In the genomic region with DNA sequence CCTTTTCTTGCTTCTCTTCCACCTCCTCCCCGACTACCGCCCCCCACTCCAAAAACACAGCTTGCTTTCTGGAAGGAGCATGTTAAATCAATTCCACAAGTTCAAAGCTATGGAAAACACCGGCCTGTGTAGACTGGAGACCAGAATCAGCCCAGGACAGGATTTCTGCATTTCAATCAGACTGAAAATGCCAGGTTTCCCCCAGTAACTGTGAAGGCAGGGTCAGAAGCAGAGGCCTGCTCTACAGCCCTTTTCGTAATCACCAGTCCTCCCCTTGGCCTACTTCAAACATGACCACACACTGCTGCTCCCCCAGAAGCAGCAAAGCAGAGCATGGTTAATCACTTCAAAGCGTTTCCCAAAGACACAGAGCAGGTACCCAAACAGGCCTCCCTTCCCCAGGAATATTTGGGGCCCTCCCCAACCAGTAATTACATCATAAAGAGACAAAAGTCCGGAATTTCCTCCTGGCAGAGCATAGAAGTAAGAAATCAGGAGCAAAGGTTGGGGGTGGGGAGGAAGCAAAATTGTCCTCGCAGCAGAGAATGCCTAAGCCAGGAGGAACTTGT, we compare ENCODE assay signal across 1 cellular context.
TF ChIP-seq lines count a peak whose summit lies in the region.

No MANE protein-coding gene starts in this region.

TF ChIP-seq in HepG2, 621 proteins besides CTCF, POLR2A, EP300 and RAD21 (continued from another document and continues in another):
- TF ChIP-seq ZNF777 (CRISPR knock-in tag; IDR thresholded peaks at IDR 0.05) (no peak), MZF1 (CRISPR knock-in tag; IDR thresholded peaks at IDR 0.05; ENCODE audit: borderline replicate concordance) (no peak), ZC3H4 (CRISPR knock-in tag; IDR thresholded peaks at IDR 0.05; ENCODE audit: borderline replicate concordance) (no peak), MEIS1 (CRISPR knock-in tag; IDR thresholded peaks at IDR 0.05; ENCODE audit: borderline replicate concordance) (peak; percentile 73), SOX13 (IDR thresholded peaks at IDR 0.05) (peak; percentile 72), SOX13 (CRISPR knock-in tag; conservative IDR thresholded peaks at IDR 0.05 in 1 of 2, IDR thresholded peaks at IDR 0.05 in 1 of 2) (peak in 1 of 2 experiments; percentile 89; a peak in 2 of 4 replicates), ZFP36L2 (CRISPR knock-in tag; IDR thresholded peaks at IDR 0.05) (no peak), ZNF337 (CRISPR knock-in tag; IDR thresholded peaks at IDR 0.05; ENCODE audit: borderline replicate concordance, low read depth) (peak; percentile 62; the same call in 1 of the 2 replicates), MEF2D (CRISPR knock-in tag; IDR thresholded peaks at IDR 0.05) (peak; percentile 47; the same call in 1 of the 2 replicates), SAFB2 (CRISPR knock-in tag; IDR thresholded peaks at IDR 0.05; ENCODE audit: borderline replicate concordance, low read depth) (0 out of 2 replicates have a peak, but pooled peaks have one; percentile 31), KLF6 (CRISPR knock-in tag; IDR thresholded peaks at IDR 0.05) (no peak), RBM22 (optimal IDR thresholded peaks at IDR 0.05; ENCODE audit: low read length) (no peak), SNAI1 (CRISPR knock-in tag; IDR thresholded peaks at IDR 0.05; ENCODE audit: borderline replicate concordance) (peak; percentile 69; the same call in 1 of the 2 replicates), SRF (IDR thresholded peaks at IDR 0.05; ENCODE audit: low read depth, low read length) (0 out of 2 replicates have a peak, but pooled peaks have one; percentile 12), ATAD3A (CRISPR knock-in tag; IDR thresholded peaks at IDR 0.05) (no peak), JUN (CRISPR knock-in tag; IDR thresholded peaks at IDR 0.05) (peak; percentile 85; the same call in 1 of the 2 replicates), ELF4 (CRISPR knock-in tag; IDR thresholded peaks at IDR 0.05; ENCODE audit: borderline replicate concordance) (peak; percentile 65; the same call in 1 of the 2 replicates), ZBTB3 (CRISPR knock-in tag; IDR thresholded peaks at IDR 0.05; ENCODE audit: borderline replicate concordance, low read depth) (peak; percentile 90), KDM3A (CRISPR knock-in tag; IDR thresholded peaks at IDR 0.05; ENCODE audit: low read depth) (peak; percentile 93; the same call in 1 of the 2 replicates), POLR2AphosphoS5 (IDR thresholded peaks at IDR 0.05; ENCODE audit: low read depth, low read length) (no peak), ZBTB7A (CRISPR knock-in tag; IDR thresholded peaks at IDR 0.05) (0 out of 2 replicates have a peak, but pooled peaks have one; percentile 22), FOXJ3 (CRISPR knock-in tag; IDR thresholded peaks at IDR 0.05; ENCODE audit: borderline replicate concordance) (peak; percentile 58; the same call in 1 of the 2 replicates), ZBTB20 (CRISPR knock-in tag; IDR thresholded peaks at IDR 0.05; ENCODE audit: borderline replicate concordance, low read depth) (no peak), ZNF720 (CRISPR knock-in tag; IDR thresholded peaks at IDR 0.05) (no peak), HNRNPLL (IDR thresholded peaks at IDR 0.05; ENCODE audit: low read depth, low read length, poor library complexity, severe bottlenecking) (no peak), SP5 (CRISPR knock-in tag; IDR thresholded peaks at IDR 0.05; ENCODE audit: borderline replicate concordance, low read depth) (peak; percentile 60; the same call in 1 of the 2 replicates), ZNF230 (CRISPR knock-in tag; IDR thresholded peaks at IDR 0.05) (0 out of 2 replicates have a peak, but pooled peaks have one; percentile 43), ZNF205 (CRISPR knock-in tag; IDR thresholded peaks at IDR 0.05) (no peak), ZFP90 (CRISPR knock-in tag; IDR thresholded peaks at IDR 0.05; ENCODE audit: borderline replicate concordance) (no peak), HHEX (CRISPR knock-in tag; IDR thresholded peaks at IDR 0.05) (no peak), ZNF772 (CRISPR knock-in tag; IDR thresholded peaks at IDR 0.05) (peak; percentile 53; the same call in 1 of the 2 replicates), CCDC6 (CRISPR knock-in tag; IDR thresholded peaks at IDR 0.05) (peak; percentile 95), ZNF605 (CRISPR knock-in tag; IDR thresholded peaks at IDR 0.05) (peak; percentile 78; the same call in 1 of the 2 replicates), MED8 (CRISPR knock-in tag; IDR thresholded peaks at IDR 0.05; ENCODE audit: insufficient replicate concordance) (peak; percentile 72), FOSL2 (CRISPR knock-in tag; IDR thresholded peaks at IDR 0.05) (peak; percentile 83), HNRNPL (IDR thresholded peaks at IDR 0.05; ENCODE audit: low read depth, low read length) (no peak), ZNF253 (CRISPR knock-in tag; IDR thresholded peaks at IDR 0.05; ENCODE audit: borderline replicate concordance) (no peak), GZF1 (CRISPR knock-in tag; IDR thresholded peaks at IDR 0.05) (no peak)
- TF ChIP-seq, protein P1, sequence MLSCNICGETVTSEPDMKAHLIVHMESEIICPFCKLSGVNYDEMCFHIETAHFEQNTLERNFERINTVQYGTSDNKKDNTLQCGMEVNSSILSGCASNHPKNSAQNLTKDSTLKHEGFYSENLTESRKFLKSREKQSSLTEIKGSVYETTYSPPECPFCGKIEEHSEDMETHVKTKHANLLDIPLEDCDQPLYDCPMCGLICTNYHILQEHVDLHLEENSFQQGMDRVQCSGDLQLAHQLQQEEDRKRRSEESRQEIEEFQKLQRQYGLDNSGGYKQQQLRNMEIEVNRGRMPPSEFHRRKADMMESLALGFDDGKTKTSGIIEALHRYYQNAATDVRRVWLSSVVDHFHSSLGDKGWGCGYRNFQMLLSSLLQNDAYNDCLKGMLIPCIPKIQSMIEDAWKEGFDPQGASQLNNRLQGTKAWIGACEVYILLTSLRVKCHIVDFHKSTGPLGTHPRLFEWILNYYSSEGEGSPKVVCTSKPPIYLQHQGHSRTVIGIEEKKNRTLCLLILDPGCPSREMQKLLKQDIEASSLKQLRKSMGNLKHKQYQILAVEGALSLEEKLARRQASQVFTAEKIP (CRISPR knock-in tag; IDR thresholded peaks at IDR 0.05; ENCODE audit: borderline replicate concordance), result no peak
- TF ChIP-seq, protein P2, sequence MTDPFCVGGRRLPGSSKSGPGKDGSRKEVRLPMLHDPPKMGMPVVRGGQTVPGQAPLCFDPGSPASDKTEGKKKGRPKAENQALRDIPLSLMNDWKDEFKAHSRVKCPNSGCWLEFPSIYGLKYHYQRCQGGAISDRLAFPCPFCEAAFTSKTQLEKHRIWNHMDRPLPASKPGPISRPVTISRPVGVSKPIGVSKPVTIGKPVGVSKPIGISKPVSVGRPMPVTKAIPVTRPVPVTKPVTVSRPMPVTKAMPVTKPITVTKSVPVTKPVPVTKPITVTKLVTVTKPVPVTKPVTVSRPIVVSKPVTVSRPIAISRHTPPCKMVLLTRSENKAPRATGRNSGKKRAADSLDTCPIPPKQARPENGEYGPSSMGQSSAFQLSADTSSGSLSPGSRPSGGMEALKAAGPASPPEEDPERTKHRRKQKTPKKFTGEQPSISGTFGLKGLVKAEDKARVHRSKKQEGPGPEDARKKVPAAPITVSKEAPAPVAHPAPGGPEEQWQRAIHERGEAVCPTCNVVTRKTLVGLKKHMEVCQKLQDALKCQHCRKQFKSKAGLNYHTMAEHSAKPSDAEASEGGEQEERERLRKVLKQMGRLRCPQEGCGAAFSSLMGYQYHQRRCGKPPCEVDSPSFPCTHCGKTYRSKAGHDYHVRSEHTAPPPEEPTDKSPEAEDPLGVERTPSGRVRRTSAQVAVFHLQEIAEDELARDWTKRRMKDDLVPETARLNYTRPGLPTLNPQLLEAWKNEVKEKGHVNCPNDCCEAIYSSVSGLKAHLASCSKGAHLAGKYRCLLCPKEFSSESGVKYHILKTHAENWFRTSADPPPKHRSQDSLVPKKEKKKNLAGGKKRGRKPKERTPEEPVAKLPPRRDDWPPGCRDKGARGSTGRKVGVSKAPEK (CRISPR knock-in tag; IDR thresholded peaks at IDR 0.05; ENCODE audit: borderline replicate concordance), result peak; percentile 70; the same call in 1 of the 2 replicates
- TF ChIP-seq, protein P3, sequence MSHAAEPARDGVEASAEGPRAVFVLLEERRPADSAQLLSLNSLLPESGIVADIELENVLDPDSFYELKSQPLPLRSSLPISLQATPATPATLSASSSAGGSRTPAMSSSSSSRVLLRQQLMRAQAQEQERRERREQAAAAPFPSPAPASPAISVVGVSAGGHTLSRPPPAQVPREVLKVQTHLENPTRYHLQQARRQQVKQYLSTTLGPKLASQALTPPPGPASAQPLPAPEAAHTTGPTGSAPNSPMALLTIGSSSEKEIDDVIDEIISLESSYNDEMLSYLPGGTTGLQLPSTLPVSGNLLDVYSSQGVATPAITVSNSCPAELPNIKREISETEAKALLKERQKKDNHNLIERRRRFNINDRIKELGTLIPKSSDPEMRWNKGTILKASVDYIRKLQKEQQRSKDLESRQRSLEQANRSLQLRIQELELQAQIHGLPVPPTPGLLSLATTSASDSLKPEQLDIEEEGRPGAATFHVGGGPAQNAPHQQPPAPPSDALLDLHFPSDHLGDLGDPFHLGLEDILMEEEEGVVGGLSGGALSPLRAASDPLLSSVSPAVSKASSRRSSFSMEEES (CRISPR knock-in tag; IDR thresholded peaks at IDR 0.05), result peak; percentile 73; the same call in 1 of the 2 replicates
- TF ChIP-seq, protein P4, sequence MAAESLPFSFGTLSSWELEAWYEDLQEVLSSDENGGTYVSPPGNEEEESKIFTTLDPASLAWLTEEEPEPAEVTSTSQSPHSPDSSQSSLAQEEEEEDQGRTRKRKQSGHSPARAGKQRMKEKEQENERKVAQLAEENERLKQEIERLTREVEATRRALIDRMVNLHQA (CRISPR knock-in tag; IDR thresholded peaks at IDR 0.05), result 0 out of 2 replicates have a peak, but pooled peaks have one; percentile 79
- TF ChIP-seq, protein P5, sequence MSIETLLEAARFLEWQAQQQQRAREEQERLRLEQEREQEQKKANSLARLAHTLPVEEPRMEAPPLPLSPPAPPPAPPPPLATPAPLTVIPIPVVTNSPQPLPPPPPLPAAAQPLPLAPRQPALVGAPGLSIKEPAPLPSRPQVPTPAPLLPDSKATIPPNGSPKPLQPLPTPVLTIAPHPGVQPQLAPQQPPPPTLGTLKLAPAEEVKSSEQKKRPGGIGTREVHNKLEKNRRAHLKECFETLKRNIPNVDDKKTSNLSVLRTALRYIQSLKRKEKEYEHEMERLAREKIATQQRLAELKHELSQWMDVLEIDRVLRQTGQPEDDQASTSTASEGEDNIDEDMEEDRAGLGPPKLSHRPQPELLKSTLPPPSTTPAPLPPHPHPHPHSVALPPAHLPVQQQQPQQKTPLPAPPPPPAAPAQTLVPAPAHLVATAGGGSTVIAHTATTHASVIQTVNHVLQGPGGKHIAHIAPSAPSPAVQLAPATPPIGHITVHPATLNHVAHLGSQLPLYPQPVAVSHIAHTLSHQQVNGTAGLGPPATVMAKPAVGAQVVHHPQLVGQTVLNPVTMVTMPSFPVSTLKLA (IDR thresholded peaks at IDR 0.05), result no peak
- TF ChIP-seq, protein P6, sequence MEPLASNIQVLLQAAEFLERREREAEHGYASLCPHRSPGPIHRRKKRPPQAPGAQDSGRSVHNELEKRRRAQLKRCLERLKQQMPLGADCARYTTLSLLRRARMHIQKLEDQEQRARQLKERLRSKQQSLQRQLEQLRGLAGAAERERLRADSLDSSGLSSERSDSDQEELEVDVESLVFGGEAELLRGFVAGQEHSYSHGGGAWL (CRISPR knock-in tag; IDR thresholded peaks at IDR 0.05), result no peak
- TF ChIP-seq, protein P7, sequence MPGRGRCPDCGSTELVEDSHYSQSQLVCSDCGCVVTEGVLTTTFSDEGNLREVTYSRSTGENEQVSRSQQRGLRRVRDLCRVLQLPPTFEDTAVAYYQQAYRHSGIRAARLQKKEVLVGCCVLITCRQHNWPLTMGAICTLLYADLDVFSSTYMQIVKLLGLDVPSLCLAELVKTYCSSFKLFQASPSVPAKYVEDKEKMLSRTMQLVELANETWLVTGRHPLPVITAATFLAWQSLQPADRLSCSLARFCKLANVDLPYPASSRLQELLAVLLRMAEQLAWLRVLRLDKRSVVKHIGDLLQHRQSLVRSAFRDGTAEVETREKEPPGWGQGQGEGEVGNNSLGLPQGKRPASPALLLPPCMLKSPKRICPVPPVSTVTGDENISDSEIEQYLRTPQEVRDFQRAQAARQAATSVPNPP (CRISPR knock-in tag; IDR thresholded peaks at IDR 0.05), result no peak
- TF ChIP-seq, protein P8, sequence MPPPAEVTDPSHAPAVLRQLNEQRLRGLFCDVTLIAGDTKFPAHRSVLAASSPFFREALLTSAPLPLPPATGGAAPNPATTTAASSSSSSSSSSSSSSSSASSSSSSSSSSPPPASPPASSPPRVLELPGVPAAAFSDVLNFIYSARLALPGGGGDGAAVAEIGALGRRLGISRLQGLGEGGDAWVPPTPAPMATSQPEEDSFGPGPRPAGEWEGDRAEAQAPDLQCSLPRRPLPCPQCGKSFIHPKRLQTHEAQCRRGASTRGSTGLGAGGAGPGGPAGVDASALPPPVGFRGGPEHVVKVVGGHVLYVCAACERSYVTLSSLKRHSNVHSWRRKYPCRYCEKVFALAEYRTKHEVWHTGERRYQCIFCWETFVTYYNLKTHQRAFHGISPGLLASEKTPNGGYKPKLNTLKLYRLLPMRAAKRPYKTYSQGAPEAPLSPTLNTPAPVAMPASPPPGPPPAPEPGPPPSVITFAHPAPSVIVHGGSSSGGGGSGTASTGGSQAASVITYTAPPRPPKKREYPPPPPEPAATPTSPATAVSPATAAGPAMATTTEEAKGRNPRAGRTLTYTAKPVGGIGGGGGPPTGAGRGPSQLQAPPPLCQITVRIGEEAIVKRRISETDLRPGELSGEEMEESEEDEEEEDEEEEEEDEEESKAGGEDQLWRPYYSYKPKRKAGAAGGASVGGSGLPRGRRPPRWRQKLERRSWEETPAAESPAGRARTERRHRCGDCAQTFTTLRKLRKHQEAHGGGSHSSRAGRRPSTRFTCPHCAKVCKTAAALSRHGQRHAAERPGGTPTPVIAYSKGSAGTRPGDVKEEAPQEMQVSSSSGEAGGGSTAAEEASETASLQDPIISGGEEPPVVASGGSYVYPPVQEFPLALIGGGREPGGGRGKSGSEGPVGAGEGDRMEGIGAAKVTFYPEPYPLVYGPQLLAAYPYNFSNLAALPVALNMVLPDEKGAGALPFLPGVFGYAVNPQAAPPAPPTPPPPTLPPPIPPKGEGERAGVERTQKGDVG (CRISPR knock-in tag; IDR thresholded peaks at IDR 0.05; ENCODE audit: borderline replicate concordance), result no peak
- TF ChIP-seq, protein P9, sequence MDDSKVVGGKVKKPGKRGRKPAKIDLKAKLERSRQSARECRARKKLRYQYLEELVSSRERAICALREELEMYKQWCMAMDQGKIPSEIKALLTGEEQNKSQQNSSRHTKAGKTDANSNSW (CRISPR knock-in tag; IDR thresholded peaks at IDR 0.05; ENCODE audit: borderline replicate concordance), result no peak
- TF ChIP-seq, protein P10, sequence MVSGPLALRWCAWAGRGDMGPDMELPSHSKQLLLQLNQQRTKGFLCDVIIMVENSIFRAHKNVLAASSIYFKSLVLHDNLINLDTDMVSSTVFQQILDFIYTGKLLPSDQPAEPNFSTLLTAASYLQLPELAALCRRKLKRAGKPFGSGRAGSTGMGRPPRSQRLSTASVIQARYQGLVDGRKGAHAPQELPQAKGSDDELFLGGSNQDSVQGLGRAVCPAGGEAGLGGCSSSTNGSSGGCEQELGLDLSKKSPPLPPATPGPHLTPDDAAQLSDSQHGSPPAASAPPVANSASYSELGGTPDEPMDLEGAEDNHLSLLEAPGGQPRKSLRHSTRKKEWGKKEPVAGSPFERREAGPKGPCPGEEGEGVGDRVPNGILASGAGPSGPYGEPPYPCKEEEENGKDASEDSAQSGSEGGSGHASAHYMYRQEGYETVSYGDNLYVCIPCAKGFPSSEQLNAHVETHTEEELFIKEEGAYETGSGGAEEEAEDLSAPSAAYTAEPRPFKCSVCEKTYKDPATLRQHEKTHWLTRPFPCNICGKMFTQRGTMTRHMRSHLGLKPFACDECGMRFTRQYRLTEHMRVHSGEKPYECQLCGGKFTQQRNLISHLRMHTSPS (CRISPR knock-in tag; IDR thresholded peaks at IDR 0.05; ENCODE audit: low read depth), result peak; percentile 26; the same call in 1 of the 2 replicates
